In the genomic region with DNA sequence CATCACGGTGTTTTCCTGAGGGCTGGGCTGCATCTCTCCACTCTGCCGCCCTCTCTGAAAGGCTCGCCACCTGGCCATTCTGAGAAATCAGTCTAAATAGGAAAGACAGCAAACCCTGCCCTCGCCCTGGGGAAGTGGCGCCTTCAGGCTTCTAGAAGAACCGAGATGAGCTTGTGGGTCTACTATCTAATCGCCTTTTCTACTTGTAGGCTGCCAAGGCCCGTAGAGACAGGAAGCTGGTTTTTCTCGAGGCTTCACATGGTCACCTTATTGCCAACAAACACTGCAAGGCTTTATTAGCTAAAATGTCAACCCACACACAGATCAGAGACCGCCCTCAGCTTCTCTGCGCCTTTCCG, we compare ENCODE assay signal across 11 cellular contexts. TPM values are rescaled to one million over a fixed set of nuclear protein-coding genes. Genes with fewer than 3 reads are reported as not detected.
DNase-seq lines count a peak whose midpoint lies in the region; ATAC-seq and TF ChIP-seq lines count a peak whose summit lies in the region.
"Had no signal": no experiment of that assay in that cellular context is flagged by ENCODE, and none has a peak within 500 bp of the region (broad histone marks: within the 10 kb centered on the region; RNA-seq: fewer than 3 reads in every experiment).

No MANE protein-coding gene starts in this region.

- peak overlapping the region; percentile 59 for H3K27ac Mint-ChIP-seq in T-helper 1 cell treated with Interleukin-12 subunit alpha and Interleukin-12 subunit beta and Interleukin-4 antibody, amounts not matched to agents 30 μg/mL and 1 μg/mL, for 36 hours

- no peak overlapping the region for H3K4me3 ChIP-seq in neutrophil (ENCODE audit: low read depth in 1 of 2, low read length in 1 of 2)
- H3K4me3 ChIP-seq in SK-N-SH (ENCODE audit: low read depth in 2 of 2, low read length in 1 of 2): no peak overlapping the region

- H3K27ac ChIP-seq in neutrophil (peak overlapping the region; percentile 88), SK-N-SH (ENCODE audit: low read depth in 2 of 2, low read length in 1 of 2) (no peak overlapping the region)
- H3K27ac ChIP-seq: 22Rv1 had no signal

- H3K36me3 ChIP-seq in neutrophil: peaks cover 63% of the 10 kb centered on the region
- H3K36me3 ChIP-seq in SK-N-SH (replicated peaks in 1 of 2; ENCODE audit: control insufficient read depth in 1 of 2, insufficient read depth in 2 of 2, low read length in 1 of 2): peaks cover 29 to 51% of the 10 kb centered on the region in 2 experiments

- no peak for DNase-seq in T-helper 1 cell
- no peak for DNase-seq in effector CD4-positive, alpha-beta T cell
- no peak for DNase-seq in SK-N-SH
- DNase-seq: mesenchymal stem cell, trophoblast cell had no signal

- H3K27me3 Mint-ChIP-seq in T-helper 1 cell treated with Interleukin-12 subunit alpha and Interleukin-12 subunit beta and Interleukin-4 antibody, amounts not matched to agents 30 μg/mL and 1 μg/mL, for 36 hours (ENCODE audit: low read depth): no peaks in the 10 kb centered on the region

- peaks cover 22% of the 10 kb centered on the region for H3K4me1 Mint-ChIP-seq in T-helper 1 cell treated with Interleukin-12 subunit alpha and Interleukin-12 subunit beta and Interleukin-4 antibody, amounts not matched to agents 30 μg/mL and 1 μg/mL, for 36 hours (ENCODE audit: low read depth)

- H4K20me1 ChIP-seq in SK-N-SH (ENCODE audit: insufficient read depth): no peaks in the 10 kb centered on the region

- H3K9me3 ChIP-seq in neutrophil (no peaks in the 10 kb centered on the region), SK-N-SH (no peaks in the 10 kb centered on the region)

- H3K4me3 Mint-ChIP-seq in T-helper 1 cell treated with Interleukin-12 subunit alpha and Interleukin-12 subunit beta and Interleukin-4 antibody, amounts not matched to agents 30 μg/mL and 1 μg/mL, for 36 hours: no peak overlapping the region

- H3K4me1 ChIP-seq in neutrophil (ENCODE audit: control insufficient read depth in 1 of 2, insufficient read depth in 1 of 2, low read depth in 1 of 2, low read length in 1 of 2) (peaks cover 47 to 54% of the 10 kb centered on the region in 2 experiments), SK-N-SH (ENCODE audit: control insufficient read depth in 1 of 2, insufficient read depth in 2 of 2, low read depth in 1 of 2, low read length in 1 of 2) (no peaks in the 10 kb centered on the region)

- H3K79me2 ChIP-seq in SK-N-SH (ENCODE audit: insufficient read depth): no peaks in the 10 kb centered on the region

- TF ChIP-seq RAD21 in SK-N-SH (IDR thresholded peaks at IDR 0.05; ENCODE audit: low read length): no peak

- peaks cover 39% of the 10 kb centered on the region for H3K36me3 Mint-ChIP-seq in T-helper 1 cell treated with Interleukin-12 subunit alpha and Interleukin-12 subunit beta and Interleukin-4 antibody, amounts not matched to agents 30 μg/mL and 1 μg/mL, for 36 hours (ENCODE audit: low read depth)

- H3K9ac ChIP-seq in SK-N-SH: no peak overlapping the region

- H2AFZ ChIP-seq in SK-N-SH (ENCODE audit: low read depth): no peak overlapping the region

- no peaks in the 10 kb centered on the region for H3K9me3 Mint-ChIP-seq in T-helper 1 cell treated with Interleukin-12 subunit alpha and Interleukin-12 subunit beta and Interleukin-4 antibody, amounts not matched to agents 30 μg/mL and 1 μg/mL, for 36 hours

- no peaks in the 10 kb centered on the region for H3K27me3 ChIP-seq in neutrophil
- H3K27me3 ChIP-seq in SK-N-SH (ENCODE audit: insufficient read depth): no peaks in the 10 kb centered on the region

- TF ChIP-seq CTCF in neutrophil (IDR thresholded peaks at IDR 0.05): no peak
- no peak for TF ChIP-seq CTCF in SK-N-SH (IDR thresholded peaks at IDR 0.05)

- ATAC-seq in GM21619 (IDR thresholded peaks at IDR 0.05; ENCODE audit: unreplicated experiment) (peak; percentile 68), HG03460 (IDR thresholded peaks at IDR 0.05; ENCODE audit: unreplicated experiment) (peak; percentile 66), GM21526 (IDR thresholded peaks at IDR 0.05; ENCODE audit: low FRiP score, unreplicated experiment) (no peak)

- no peak overlapping the region for H3K4me2 ChIP-seq in SK-N-SH

- no peaks in the 10 kb centered on the region for H3K9me2 ChIP-seq in SK-N-SH

- TF ChIP-seq EP300 in SK-N-SH (IDR thresholded peaks at IDR 0.05; ENCODE audit: borderline replicate concordance in 1 of 2, low read depth in 1 of 2, low read length in 1 of 2): no peak

- POLR2A ChIA-PET in SK-N-SH (lab: Yijun Ruan, JAX): no interaction called here

- WGBS in SK-N-SH (ENCODE audit: low lambda C conversion rate): 92% methylated on average over 12 of the region's 12 CpGs

- CTCF ChIA-PET in SK-N-SH (lab: Yijun Ruan, JAX): interaction anchor here (2.4 kb wide), 1 partner anchor 170 kb away, joined by 6 read pairs; no protein-coding TSS in a partner anchor

- H3F3A ChIP-seq in SK-N-SH (replicated peaks; ENCODE audit: insufficient read depth): peaks cover 20% of the 10 kb centered on the region

TF ChIP-seq in SK-N-SH, 30 proteins besides CTCF, POLR2A, EP300 and RAD21:
- TF ChIP-seq PBX3 (IDR thresholded peaks at IDR 0.05) (no peak), FOXM1 (IDR thresholded peaks at IDR 0.05; ENCODE audit: low read depth) (no peak), TEAD4 (IDR thresholded peaks at IDR 0.05; ENCODE audit: borderline replicate concordance, insufficient read depth) (no peak), TCF12 (IDR thresholded peaks at IDR 0.05) (no peak), POLR2AphosphoS5 (IDR thresholded peaks at IDR 0.05; ENCODE audit: low read depth, low read length) (no peak), EZH2phosphoT487 (IDR thresholded peaks at IDR 0.05; ENCODE audit: borderline replicate concordance, low read depth) (no peak), ELF1 (IDR thresholded peaks at IDR 0.05) (no peak), RXRA (IDR thresholded peaks at IDR 0.05; ENCODE audit: borderline replicate concordance, low read depth) (no peak)

RNA-seq across cellular contexts. Expression of gene LAT2, which starts 21.4 kb away (rescaled TPM):
- 2.4 and 2.5 TPM in 2 replicates for polyA plus RNA-seq in SK-N-SH (2012; rRNA removed)
- polyA plus RNA-seq in SK-N-SH (2012; cell fraction: cytosol; rRNA removed): 1.2 and 2.4 TPM in 2 replicates
- 4.7 and 5.1 TPM in 2 replicates for polyA plus RNA-seq in SK-N-SH (2012; cell fraction: nucleus; rRNA removed)

RNA-seq across cellular contexts. Expression of gene RFC2, which starts 23.0 kb away (rescaled TPM):
- 31.2 and 36.1 TPM in 2 replicates for polyA plus RNA-seq in SK-N-SH (2012; rRNA removed)
- 28.8 and 34.3 TPM in 2 replicates for polyA plus RNA-seq in SK-N-SH (2012; cell fraction: cytosol; rRNA removed)
- polyA plus RNA-seq in SK-N-SH (2012; cell fraction: nucleus; rRNA removed): 14.6 and 17.1 TPM in 2 replicates

RNA-seq across cellular contexts. Expression of gene EIF4H, which starts 57.1 kb away (rescaled TPM):
- 443 and 468 TPM in 2 replicates for polyA plus RNA-seq in SK-N-SH (2012; rRNA removed)
- polyA plus RNA-seq in SK-N-SH (2012; cell fraction: cytosol; rRNA removed): 373 and 432 TPM in 2 replicates
- polyA plus RNA-seq in SK-N-SH (2012; cell fraction: nucleus; rRNA removed): 258 and 306 TPM in 2 replicates

RNA-seq across cellular contexts. Expression of gene CLIP2, which starts 58.0 kb away (rescaled TPM):
- 9.6 and 14.3 TPM in 2 replicates for polyA plus RNA-seq in SK-N-SH (2012; rRNA removed)
- polyA plus RNA-seq in SK-N-SH (2012; cell fraction: cytosol; rRNA removed): 8.6 and 11.9 TPM in 2 replicates
- 19.0 and 26.1 TPM in 2 replicates for polyA plus RNA-seq in SK-N-SH (2012; cell fraction: nucleus; rRNA removed)
